Comparison of ENCODE assay signal across 10 cellular contexts in genomic region chr3:79297242-79297641, GRCh38.
DNase-seq lines count a peak whose midpoint lies in the region; ATAC-seq and TF ChIP-seq lines count a peak whose summit lies in the region.
"Had no signal": no experiment of that assay in that cellular context is flagged by ENCODE, and none has a peak within 500 bp of the region (broad histone marks: within the 10 kb centered on the region; RNA-seq: fewer than 3 reads in every experiment).

No MANE protein-coding gene starts in this region.

- no peak overlapping the region for H3K4me3 ChIP-seq in mucosa of descending colon
- H3K4me3 ChIP-seq: SK-N-MC had no signal

- ATAC-seq in mucosa of descending colon, result peak; percentile 23
- ATAC-seq in natural killer cell, result no peak
- ATAC-seq in Right ventricle myocardium inferior, result no peak
- no peak for ATAC-seq in HG02981 (IDR thresholded peaks at IDR 0.05; ENCODE audit: unreplicated experiment)
- ATAC-seq in activated CD4-positive, alpha-beta T cell treated with anti-CD3 and anti-CD28 coated beads for 36 hours, result no peak

- TF ChIP-seq CTCF in mucosa of descending colon (IDR thresholded peaks at IDR 0.05) (no peak), natural killer cell (IDR thresholded peaks at IDR 0.05) (no peak)

- no peaks in the 10 kb centered on the region for H3K36me3 Mint-ChIP-seq in natural killer cell
- H3K36me3 Mint-ChIP-seq in activated CD4-positive, alpha-beta T cell treated with anti-CD3 and anti-CD28 coated beads for 36 hours (ENCODE audit: low read depth), result no peaks in the 10 kb centered on the region

- intact Hi-C loops in mucosa of descending colon (cut with DNase I, micrococcal nuclease), result no loop called here
- intact Hi-C loops in natural killer cell (cut with micrococcal nuclease), result no loop called here
- intact Hi-C loops in Right ventricle myocardium inferior (cut with DNase I), result no loop called here
- intact Hi-C loops in activated CD4-positive, alpha-beta T cell treated with anti-CD3 and anti-CD28 coated beads for 36 hours (cut with DNase I, micrococcal nuclease), result no loop called here

- H3K9me3 Mint-ChIP-seq in natural killer cell, result peaks cover 6 to 15% of the 10 kb centered on the region in 2 donors
- H3K9me3 Mint-ChIP-seq in activated CD4-positive, alpha-beta T cell treated with anti-CD3 and anti-CD28 coated beads for 36 hours (ENCODE audit: low read depth), result peaks cover 15% of the 10 kb centered on the region

- H3K4me1 ChIP-seq in mucosa of descending colon (ENCODE audit: low read depth), result no peaks in the 10 kb centered on the region

- H3K36me3 ChIP-seq in mucosa of descending colon (ENCODE audit: low read depth), result no peaks in the 10 kb centered on the region

- DNase-seq in DMS53 treated with DMSO at 0.1 percent for 48 hours (lab: John Stamatoyannopoulos, UW; ENCODE audit: unreplicated experiment), result peak; percentile 76
- peak; percentile 7 to 64 for DNase-seq in NCI-H187 (lab: John Stamatoyannopoulos, UW)
- DNase-seq in amniotic stem cell (lab: John Stamatoyannopoulos, UW), result peak; percentile 54
- no peak for DNase-seq in mucosa of descending colon
- no peak for DNase-seq in natural killer cell
- no peak for DNase-seq in Right ventricle myocardium inferior (ENCODE audit: missing footprints)
- no peak for DNase-seq in activated CD4-positive, alpha-beta T cell treated with anti-CD3 and anti-CD28 coated beads for 36 hours
- DNase-seq: activated naive CD4-positive, alpha-beta T cell treated with Interleukin-2 at 50 U/mL for 16 hours had no signal

- CTCF ChIA-PET in activated CD4-positive, alpha-beta T cell treated with anti-CD3 and anti-CD28 coated beads for 36 hours (lab: Charles Lee), result no interaction called here

- no peak overlapping the region for H3K4me3 Mint-ChIP-seq in natural killer cell
- H3K4me3 Mint-ChIP-seq in activated CD4-positive, alpha-beta T cell treated with anti-CD3 and anti-CD28 coated beads for 36 hours, result no peak overlapping the region

- no peaks in the 10 kb centered on the region for H3K4me1 Mint-ChIP-seq in natural killer cell
- no peaks in the 10 kb centered on the region for H3K4me1 Mint-ChIP-seq in activated CD4-positive, alpha-beta T cell treated with anti-CD3 and anti-CD28 coated beads for 36 hours

- H3K9me3 ChIP-seq in mucosa of descending colon, result no peaks in the 10 kb centered on the region

- no peaks in the 10 kb centered on the region for H3K27me3 Mint-ChIP-seq in natural killer cell (ENCODE audit: low read depth in 2 of 2)
- H3K27me3 Mint-ChIP-seq in activated CD4-positive, alpha-beta T cell treated with anti-CD3 and anti-CD28 coated beads for 36 hours, result no peaks in the 10 kb centered on the region

- POLR2A ChIA-PET in activated CD4-positive, alpha-beta T cell treated with anti-CD3 and anti-CD28 coated beads for 36 hours (lab: Charles Lee), result interaction anchor here (0.6 kb wide), 1 partner anchor 601 kb away, joined by 3 read pairs; no protein-coding TSS in a partner anchor

- H3K27ac Mint-ChIP-seq in natural killer cell, result no peak overlapping the region
- H3K27ac Mint-ChIP-seq in activated CD4-positive, alpha-beta T cell treated with anti-CD3 and anti-CD28 coated beads for 36 hours, result no peak overlapping the region

Comparison
In these comparisons a context has a peak if more than half of its experiments do, and no peak if none do; other contexts are left out.
1. DNase-seq: peak in DMS53 treated with DMSO at 0.1 percent for 48 hours (single experiment), NCI-H187 (2 of 2) and amniotic stem cell (single experiment); none in mucosa of descending colon (0 of 3), natural killer cell (single experiment), Right ventricle myocardium inferior (single experiment) and activated CD4-positive, alpha-beta T cell treated with anti-CD3 and anti-CD28 coated beads for 36 hours (single experiment).